8 cellular contexts compared by ENCODE assay signal in the genomic region with DNA sequence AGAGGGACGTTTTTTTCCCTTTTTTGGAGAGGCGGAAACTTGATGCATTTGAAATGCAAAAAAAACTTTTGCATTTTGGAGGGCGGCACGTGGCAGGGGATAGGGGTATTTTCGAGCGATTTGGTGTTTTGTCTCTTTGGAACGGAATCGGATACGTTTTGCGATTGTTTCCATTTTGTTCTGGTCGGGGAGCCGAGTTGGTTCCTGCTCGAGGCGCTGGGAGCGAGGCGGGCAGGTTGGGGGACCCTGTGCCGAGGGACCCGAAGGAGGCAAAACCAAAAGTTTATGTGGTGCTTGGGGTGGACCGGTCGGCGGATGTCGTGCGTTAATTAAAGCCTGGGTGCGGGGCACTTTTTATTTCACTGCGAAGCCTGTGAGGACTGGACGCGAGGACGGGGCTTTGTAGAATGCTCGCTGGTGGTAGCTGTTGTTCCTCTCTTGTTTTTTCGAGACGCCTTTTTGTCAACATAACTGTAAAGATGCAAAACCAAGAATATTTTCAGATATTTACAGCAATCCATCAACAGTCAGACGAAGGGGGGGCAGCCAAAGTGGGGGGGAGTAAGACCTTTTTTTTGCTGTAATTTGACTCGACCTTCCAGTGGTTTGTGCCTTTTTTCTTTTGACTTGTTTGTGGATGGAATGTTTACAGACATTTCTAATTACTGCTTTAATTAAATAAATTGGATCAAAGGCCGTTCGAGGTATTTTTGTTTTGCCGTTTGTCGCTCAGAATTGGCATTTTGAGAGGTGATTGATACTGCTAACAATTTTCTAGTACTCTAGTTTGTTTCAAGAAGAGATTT. TPM values are rescaled to one million over a fixed set of nuclear protein-coding genes. Genes with fewer than 3 reads are reported as not detected.
DNase-seq lines count a peak whose midpoint lies in the region; ATAC-seq, FAIRE-seq and TF ChIP-seq lines count a peak whose summit lies in the region.

No MANE protein-coding gene starts in this region.

- H3K27ac Mint-ChIP-seq in CD4-positive, alpha-beta memory T cell: peak overlapping the region; percentile 96 to 100 (median 99)
- H3K27ac Mint-ChIP-seq in T-helper 1 cell treated with Interleukin-12 subunit alpha and Interleukin-12 subunit beta and Interleukin-4 antibody, amounts not matched to agents 30 μg/mL and 1 μg/mL, for 36 hours: peak overlapping the region; percentile 100

- peaks cover 36 to 72% (median 52%) of the 10 kb centered on the region in 4 donors for H3K4me1 Mint-ChIP-seq in CD4-positive, alpha-beta memory T cell
- peaks cover 40% of the 10 kb centered on the region for H3K4me1 Mint-ChIP-seq in T-helper 1 cell treated with Interleukin-12 subunit alpha and Interleukin-12 subunit beta and Interleukin-4 antibody, amounts not matched to agents 30 μg/mL and 1 μg/mL, for 36 hours (ENCODE audit: low read depth)

- POLR2A ChIA-PET in CD4-positive, alpha-beta memory T cell (lab: Charles Lee; ENCODE audit: partially characterized antibody): interaction anchor here (0.6 to 13.0 kb wide), 25 partner anchors 10 to 876 kb away, joined by 3 to 614 read pairs (median 11); partner anchors contain the start of genes COQ8A, LBR, LIN9 and PARP1

- DNase-seq in CD4-positive, alpha-beta memory T cell: peak in 4 of 5 donors; percentile 55 to 70 (median 66)
- no peak for DNase-seq in GM19239 (ENCODE audit: insufficient read length, low spot score)
- DNase-seq in HT-29 (ENCODE audit: low spot score): peak; percentile 67
- peak; percentile 43 to 56 (median 50) for DNase-seq in body of pancreas
- peak; percentile 38 for DNase-seq in small intestine
- no peak for DNase-seq in T1000 (lab: John Stamatoyannopoulos, UW)

- ATAC-seq in body of pancreas: no peak

- intact Hi-C loops in CD4-positive, alpha-beta memory T cell (cut with micrococcal nuclease): loop anchor here (1.0 to 5.0 kb wide), 6 partner anchors 20 to 1631 kb away; partner anchors contain the start of genes SRP9, TMEM63A and WDR26
- intact Hi-C loops in body of pancreas (cut with DNase I): no loop called here

- CTCF ChIA-PET in CD4-positive, alpha-beta memory T cell (lab: Charles Lee; ENCODE audit: partially characterized antibody): interaction anchor here (0.6 to 2.8 kb wide), 6 partner anchors 57 to 76 kb away, joined by 3 to 18 read pairs (median 5); partner anchors contain the start of gene SDE2

- H3K4me3 ChIP-seq in CD4-positive, alpha-beta memory T cell (ENCODE audit: low read length in 2 of 2): peak overlapping the region; percentile 77 to 84
- peak overlapping the region; percentile 54 to 92 for H3K4me3 ChIP-seq in body of pancreas
- H3K4me3 ChIP-seq in iPS-20b (ENCODE audit: low read length): peak overlapping the region; percentile 100
- peak overlapping the region; percentile 87 to 100 for H3K4me3 ChIP-seq in small intestine (ENCODE audit: low read depth in 1 of 2, low read length in 2 of 2)

- peak overlapping the region; percentile 99 to 100 (median 100) for H3K4me3 Mint-ChIP-seq in CD4-positive, alpha-beta memory T cell
- H3K4me3 Mint-ChIP-seq in T-helper 1 cell treated with Interleukin-12 subunit alpha and Interleukin-12 subunit beta and Interleukin-4 antibody, amounts not matched to agents 30 μg/mL and 1 μg/mL, for 36 hours: peak overlapping the region; percentile 100

- WGBS in body of pancreas, 2 donors: 0 to 1% methylated on average over 33 to 37 of the region's 37 CpGs
- WGBS in small intestine, 3 donors: 0 to 1% (median 0%) methylated on average over 37 of the region's 37 CpGs

- H3K9ac ChIP-seq in iPS-20b (ENCODE audit: low read depth, low read length): peak overlapping the region; percentile 94

- H3K9me3 Mint-ChIP-seq in CD4-positive, alpha-beta memory T cell: no peaks in the 10 kb centered on the region
- no peaks in the 10 kb centered on the region for H3K9me3 Mint-ChIP-seq in T-helper 1 cell treated with Interleukin-12 subunit alpha and Interleukin-12 subunit beta and Interleukin-4 antibody, amounts not matched to agents 30 μg/mL and 1 μg/mL, for 36 hours

- H3K27me3 Mint-ChIP-seq in CD4-positive, alpha-beta memory T cell: peaks cover 0 to 2% of the 10 kb centered on the region in 2 donors
- H3K27me3 Mint-ChIP-seq in T-helper 1 cell treated with Interleukin-12 subunit alpha and Interleukin-12 subunit beta and Interleukin-4 antibody, amounts not matched to agents 30 μg/mL and 1 μg/mL, for 36 hours (ENCODE audit: low read depth): no peaks in the 10 kb centered on the region

- no peak for TF ChIP-seq POLR2A in body of pancreas (IDR thresholded peaks at IDR 0.05)

- FAIRE-seq in GM19239 (lab: Jason Lieb, UNC) (peak; percentile 96), small intestine (lab: Jason Lieb, UNC) (no peak)

- peaks cover 55% of the 10 kb centered on the region for H3K4me1 ChIP-seq in CD4-positive, alpha-beta memory T cell (ENCODE audit: insufficient read depth, low read length)
- peaks cover 48% of the 10 kb centered on the region for H3K4me1 ChIP-seq in body of pancreas
- peaks cover 32% of the 10 kb centered on the region for H3K4me1 ChIP-seq in iPS-20b (ENCODE audit: insufficient read depth, low read length)
- H3K4me1 ChIP-seq in small intestine (ENCODE audit: control insufficient read depth in 2 of 2, insufficient read depth in 1 of 2, low read depth in 1 of 2, low read length in 1 of 2): peaks cover 0 to 7% of the 10 kb centered on the region in 2 donors

- peaks cover 35 to 64% of the 10 kb centered on the region in 2 donors for H3K36me3 Mint-ChIP-seq in CD4-positive, alpha-beta memory T cell
- H3K36me3 Mint-ChIP-seq in T-helper 1 cell treated with Interleukin-12 subunit alpha and Interleukin-12 subunit beta and Interleukin-4 antibody, amounts not matched to agents 30 μg/mL and 1 μg/mL, for 36 hours (ENCODE audit: low read depth): peaks cover 49% of the 10 kb centered on the region

- peaks cover 25% of the 10 kb centered on the region for H3K36me3 ChIP-seq in CD4-positive, alpha-beta memory T cell (ENCODE audit: insufficient read depth, low read length)
- H3K36me3 ChIP-seq in body of pancreas (replicated peaks in 1 of 2; ENCODE audit: insufficient read depth in 1 of 2, low read depth in 2 of 2) (peaks cover 0 to 4% of the 10 kb centered on the region in 2 donors), iPS-20b (ENCODE audit: insufficient read depth, low read depth, low read length) (peaks cover 46% of the 10 kb centered on the region), small intestine (ENCODE audit: control insufficient read depth in 2 of 2, insufficient read depth in 2 of 2, low read length in 2 of 2) (peaks cover 4 to 9% of the 10 kb centered on the region in 2 donors)

- no peaks in the 10 kb centered on the region for H3K27me3 ChIP-seq in CD4-positive, alpha-beta memory T cell (ENCODE audit: insufficient read depth, low read length)
- H3K27me3 ChIP-seq in body of pancreas: no peaks in the 10 kb centered on the region
- no peaks in the 10 kb centered on the region for H3K27me3 ChIP-seq in iPS-20b (ENCODE audit: insufficient read depth, low read length)
- no peaks in the 10 kb centered on the region for H3K27me3 ChIP-seq in small intestine (ENCODE audit: control insufficient read depth in 2 of 2, insufficient read depth in 2 of 2, low read length in 2 of 2)

- no peaks in the 10 kb centered on the region for H3K9me3 ChIP-seq in CD4-positive, alpha-beta memory T cell (ENCODE audit: control insufficient read depth in 1 of 2, low read length in 2 of 2)
- H3K9me3 ChIP-seq in body of pancreas (no peaks in the 10 kb centered on the region), iPS-20b (ENCODE audit: insufficient read depth, low read depth, low read length) (no peaks in the 10 kb centered on the region), small intestine (ENCODE audit: control insufficient read depth, low read depth) (no peaks in the 10 kb centered on the region)

- H3K27ac ChIP-seq in CD4-positive, alpha-beta memory T cell (ENCODE audit: low read depth, low read length): peak overlapping the region; percentile 89
- H3K27ac ChIP-seq in body of pancreas (peak overlapping the region; percentile 94 to 100 (median 98)), iPS-20b (ENCODE audit: low read length) (peak overlapping the region; percentile 93), small intestine (ENCODE audit: low read depth in 1 of 2, low read length in 1 of 2) (peak overlapping the region; percentile 97 to 98)

- no peak for TF ChIP-seq CTCF in body of pancreas (IDR thresholded peaks at IDR 0.05)

RNA-seq across cellular contexts. Expression of gene H3-3A, which starts 1.0 kb away (rescaled TPM):
- total RNA-seq in CD4-positive, alpha-beta memory T cell: 100 to 1,000 TPM; 391 to 397 TPM
- polyA plus RNA-seq in CD4-positive, alpha-beta memory T cell: 100 to 1,000 TPM; 639 to 695 TPM
- total RNA-seq in HT-29 (2014; rRNA removed; shearing (Covaris generic)): 275 and 298 TPM in 2 replicates
- total RNA-seq in body of pancreas: 100 to 1,000 TPM; 163 to 211 TPM
- polyA plus RNA-seq in small intestine: 1,000 to 10,000 TPM in 2 of 3 donors, 100 to 1,000 TPM in 1; 851 to 1,257 (median 1,018) TPM

Comparison
In these comparisons a context has a peak if more than half of its experiments do, and no peak if none do; other contexts are left out.
1. DNase-seq: peak in CD4-positive, alpha-beta memory T cell (4 of 5), HT-29 (single experiment), body of pancreas (4 of 4) and small intestine (single experiment); none in GM19239 (single experiment) and T1000 (single experiment).
2. Peak in every context shown above with its lines, with median percentiles within 50 percentile points of each other: H3K27ac ChIP-seq and H3K4me3 ChIP-seq.